ENCODE assay signal across 13 cellular contexts in the genomic region with DNA sequence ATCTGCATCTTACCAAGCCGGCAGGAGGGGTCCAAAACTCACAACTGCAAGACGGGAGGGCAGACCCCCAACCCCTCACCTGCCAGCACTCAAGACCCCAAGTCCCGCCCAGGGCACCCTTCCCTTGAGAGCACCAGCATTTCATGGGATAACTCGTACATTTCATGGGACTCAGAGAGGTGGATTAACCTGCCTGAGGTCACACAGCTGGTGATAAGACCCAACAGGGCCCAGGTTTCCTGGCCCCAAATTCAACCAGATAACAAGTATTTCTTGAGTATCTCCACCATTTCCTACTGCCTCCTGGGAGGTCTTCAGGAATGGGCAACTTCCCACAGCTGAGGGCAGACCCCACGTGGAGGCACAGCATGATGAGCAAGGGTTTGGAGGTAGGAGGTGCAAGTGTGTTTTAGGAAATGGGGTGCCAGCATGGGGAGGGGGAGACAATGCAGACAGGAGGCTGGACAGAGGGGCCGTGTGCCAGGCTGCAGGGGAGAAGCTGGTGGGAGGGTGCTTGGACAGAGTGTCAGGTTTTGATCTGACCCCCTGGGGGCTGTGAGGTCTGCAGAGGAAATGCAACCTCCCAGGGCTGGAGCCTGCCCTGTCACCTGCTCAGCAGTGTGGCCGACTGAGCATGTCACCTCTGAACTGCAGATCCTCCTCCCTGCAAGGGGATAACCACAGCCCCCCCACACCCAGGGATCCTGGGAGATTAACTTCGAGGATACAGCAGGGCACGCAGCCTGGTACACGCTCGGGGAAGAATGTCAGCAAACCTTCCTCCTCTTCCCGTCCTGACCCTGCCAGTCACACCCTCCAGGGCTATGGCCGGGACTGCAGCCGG. TPM values are rescaled to one million over a fixed set of nuclear protein-coding genes. Genes with fewer than 3 reads are reported as not detected.
"Had no signal": no experiment of that assay in that cellular context is flagged by ENCODE, and none has a peak within 500 bp of the region (broad histone marks: within the 10 kb centered on the region; RNA-seq: fewer than 3 reads in every experiment).

No MANE protein-coding gene starts in this region.

- ATAC-seq: left cardiac atrium; lower lobe of right lung; stimulated activated naive B cell treated with anti-CD40 and anti-IgM and Interleukin-4, amounts not matched to agents 10 μg/mL and 1 μg/mL and 100 μg/mL, for 72 hours had no signal

- H3K36me3 ChIP-seq: esophagus muscularis mucosa, lower lobe of right lung, spleen, tibial nerve had no signal

- H3K36me3 Mint-ChIP-seq: activated naive CD8-positive, alpha-beta T cell; natural killer cell treated with Interleukin-12 subunit alpha and Interleukin-12 subunit beta and Interleukin-15 and Interleukin-18, amount 100 ng/mL, for 72 hours had no signal

- H3K27ac ChIP-seq: esophagus muscularis mucosa, lower lobe of right lung, spleen, tibial nerve had no signal

- H3K4me1 ChIP-seq: lower lobe of right lung had no signal

- DNase-seq: activated CD4-positive, alpha-beta T cell treated with anti-CD3 and anti-CD28 coated beads, Interleukin-2, amount 50 U/mL, for 48 hours; effector CD8-positive, alpha-beta T cell; left cardiac atrium; lower lobe of right lung; nucleus accumbens; spleen; stimulated activated naive B cell treated with anti-CD40 and anti-IgM and Interleukin-4, amounts not matched to agents 10 μg/mL and 1 μg/mL and 100 μg/mL, for 72 hours had no signal

- H3K27ac Mint-ChIP-seq: activated naive CD8-positive, alpha-beta T cell; dendritic cell treated with granulocyte-macrophage colony-stimulating factor and Interleukin-4, amounts not matched to agents 40 ng/mL and 50 ng/mL, for 4 days; natural killer cell treated with Interleukin-12 subunit alpha and Interleukin-12 subunit beta and Interleukin-15 and Interleukin-18, amount 100 ng/mL, for 72 hours; stimulated activated naive B cell treated with anti-CD40 and anti-IgM and Interleukin-4, amounts not matched to agents 10 μg/mL and 1 μg/mL and 100 μg/mL, for 72 hours had no signal

- H3K9me3 ChIP-seq: esophagus muscularis mucosa, lower lobe of right lung, spleen, tibial nerve had no signal

- H3K4me3 Mint-ChIP-seq: activated naive CD8-positive, alpha-beta T cell; dendritic cell treated with granulocyte-macrophage colony-stimulating factor and Interleukin-4, amounts not matched to agents 40 ng/mL and 50 ng/mL, for 4 days; natural killer cell treated with Interleukin-12 subunit alpha and Interleukin-12 subunit beta and Interleukin-15 and Interleukin-18, amount 100 ng/mL, for 72 hours; stimulated activated naive B cell treated with anti-CD40 and anti-IgM and Interleukin-4, amounts not matched to agents 10 μg/mL and 1 μg/mL and 100 μg/mL, for 72 hours had no signal

- H3K4me3 ChIP-seq: esophagus muscularis mucosa, lower lobe of right lung, spleen, tibial nerve had no signal

RNA-seq across cellular contexts. Expression of gene ADRA2C, which starts 4.4 kb away (rescaled TPM):
- total RNA-seq: natural killer cell treated with Interleukin-12 subunit alpha and Interleukin-12 subunit beta and Interleukin-15 and Interleukin-18, amount 100 ng/mL, for 72 hours; T-helper 1 cell treated with Interleukin-12 subunit alpha and Interleukin-12 subunit beta and Interleukin-4 antibody, amounts not matched to agents 30 ng/mL and 1 ng/mL, for 36 hours had no signal
